In genomic region chr7:140726304-140726703, GRCh38 we compare ENCODE assay signal across 7 cellular contexts. TPM values are rescaled to one million over a fixed set of nuclear protein-coding genes. Genes with fewer than 3 reads are reported as not detected.
DNase-seq lines count a peak whose midpoint lies in the region; ATAC-seq and TF ChIP-seq lines count a peak whose summit lies in the region.

No MANE protein-coding gene starts in this region.

- no peaks in the 10 kb centered on the region for H3K27me3 ChIP-seq in naive thymus-derived CD4-positive, alpha-beta T cell (ENCODE audit: control insufficient read depth in 2 of 2, insufficient read depth in 2 of 2, low read length in 2 of 2)
- no peaks in the 10 kb centered on the region for H3K27me3 ChIP-seq in upper lobe of right lung

- H3K27me3 Mint-ChIP-seq in naive thymus-derived CD4-positive, alpha-beta T cell, result no peaks in the 10 kb centered on the region

- no peak overlapping the region for H3K4me3 ChIP-seq in naive thymus-derived CD4-positive, alpha-beta T cell (ENCODE audit: low read length)
- H3K4me3 ChIP-seq in upper lobe of right lung, result no peak overlapping the region

- H3K27ac ChIP-seq in naive thymus-derived CD4-positive, alpha-beta T cell (ENCODE audit: low read depth, low read length), result no peak overlapping the region
- no peak overlapping the region for H3K27ac ChIP-seq in upper lobe of right lung

- ATAC-seq in naive thymus-derived CD4-positive, alpha-beta T cell, result no peak
- ATAC-seq in upper lobe of right lung, result no peak
- no peak for ATAC-seq in HG03039 (IDR thresholded peaks at IDR 0.05; ENCODE audit: unreplicated experiment)

- H3K36me3 Mint-ChIP-seq in naive thymus-derived CD4-positive, alpha-beta T cell, result peaks cover 0 to 5% (median 0%) of the 10 kb centered on the region in 5 donors

- DNase-seq in EL (peak; percentile 5), Kasumi-1 (lab: John Stamatoyannopoulos, UW) (peak; percentile 54 to 72), astrocyte of the hippocampus (ENCODE audit: low read depth, low spot score) (peak; percentile 22), upper lobe of right lung (no peak), SKM-1 treated with dmso at 0.1 percent for 144 hours (lab: John Stamatoyannopoulos, UW; ENCODE audit: unreplicated experiment) (no peak)
- peak in 4 of 9 donors; percentile 11 to 31 (median 26) for DNase-seq in naive thymus-derived CD4-positive, alpha-beta T cell

- H3K9me3 Mint-ChIP-seq in naive thymus-derived CD4-positive, alpha-beta T cell, result no peaks in the 10 kb centered on the region

- H3K4me3 Mint-ChIP-seq in naive thymus-derived CD4-positive, alpha-beta T cell, result no peak overlapping the region

- POLR2A ChIA-PET in naive thymus-derived CD4-positive, alpha-beta T cell (lab: Charles Lee), result interaction anchor here (0.6 to 1.0 kb wide), 3 partner anchors 21 to 276 kb away, joined by 3 to 5 read pairs (median 3); no protein-coding TSS in a partner anchor

- no peaks in the 10 kb centered on the region for H3K36me3 ChIP-seq in naive thymus-derived CD4-positive, alpha-beta T cell (ENCODE audit: control insufficient read depth in 2 of 3, insufficient read depth in 3 of 3, low read length in 3 of 3)
- peaks cover 14% of the 10 kb centered on the region for H3K36me3 ChIP-seq in upper lobe of right lung

- CTCF ChIA-PET in naive thymus-derived CD4-positive, alpha-beta T cell (lab: Charles Lee), result interaction anchor here (0.6 to 1.6 kb wide), 5 partner anchors 13 to 200 kb away, joined by 3 read pairs; no protein-coding TSS in a partner anchor

- H3K9me3 ChIP-seq in naive thymus-derived CD4-positive, alpha-beta T cell (ENCODE audit: control insufficient read depth in 2 of 3, low read length in 3 of 3), result no peaks in the 10 kb centered on the region
- no peaks in the 10 kb centered on the region for H3K9me3 ChIP-seq in upper lobe of right lung

- intact Hi-C loops in naive thymus-derived CD4-positive, alpha-beta T cell (cut with micrococcal nuclease), result loop anchor here in 1 of 2 donors (1.0 kb wide), 2 partner anchors 208 to 286 kb away; no protein-coding TSS in a partner anchor
- intact Hi-C loops in upper lobe of right lung (cut with DNase I), result no loop called here

- no peak for TF ChIP-seq CTCF in upper lobe of right lung (IDR thresholded peaks at IDR 0.05)

- peak overlapping the region in 7 of 9 donors; percentile 36 to 76 (median 53) for H3K27ac Mint-ChIP-seq in naive thymus-derived CD4-positive, alpha-beta T cell

- peaks cover 9 to 39% (median 29%) of the 10 kb centered on the region in 7 donors for H3K4me1 Mint-ChIP-seq in naive thymus-derived CD4-positive, alpha-beta T cell

- peaks cover 0 to 18% of the 10 kb centered on the region in 2 donors for H3K4me1 ChIP-seq in naive thymus-derived CD4-positive, alpha-beta T cell (ENCODE audit: control insufficient read depth in 2 of 2, insufficient read depth in 2 of 2, low read length in 2 of 2)
- H3K4me1 ChIP-seq in upper lobe of right lung, result no peaks in the 10 kb centered on the region

RNA-seq across cellular contexts. Expression of gene NDUFB2, which starts 29.8 kb away (rescaled TPM):
- 100 to 1,000 TPM in 1 of 5 experiments, 10 to 100 TPM in 4; 88.3 to 184 (median 94.0) TPM for total RNA-seq in naive thymus-derived CD4-positive, alpha-beta T cell
- polyA plus RNA-seq in naive thymus-derived CD4-positive, alpha-beta T cell, result 100 to 1,000 TPM; 372 to 507 TPM
- total RNA-seq in upper lobe of right lung, result 160 TPM

RNA-seq across cellular contexts. Expression of gene ADCK2, which starts 53.6 kb away (rescaled TPM):
- total RNA-seq in naive thymus-derived CD4-positive, alpha-beta T cell, result 10 to 100 TPM; 15.2 to 19.0 (median 18.3) TPM
- polyA plus RNA-seq in naive thymus-derived CD4-positive, alpha-beta T cell, result 10 to 100 TPM; 32.2 to 34.2 TPM
- total RNA-seq in upper lobe of right lung, result 18.2 TPM

Comparison
In these comparisons a context has a peak if more than half of its experiments do, and no peak if none do; other contexts are left out.
1. DNase-seq: peak in EL (single experiment), Kasumi-1 (2 of 2) and astrocyte of the hippocampus (single experiment); none in upper lobe of right lung (single experiment) and SKM-1 treated with dmso at 0.1 percent for 144 hours (single experiment).